ENCODE assay signal across 30 cellular contexts in genomic region chr16:5323742-5324141, GRCh38.
"Had no signal": no experiment of that assay in that cellular context is flagged by ENCODE, and none has a peak within 500 bp of the region (broad histone marks: within the 10 kb centered on the region; RNA-seq: fewer than 3 reads in every experiment).

No MANE protein-coding gene starts in this region.

- H3K27me3 Mint-ChIP-seq: activated CD4-positive, alpha-beta T cell treated with anti-CD3 and anti-CD28 coated beads, Interleukin-2, amount 10 ng/mL, durations not matched to agents 7 days and 5 days; activated naive CD8-positive, alpha-beta T cell treated with anti-CD3 and anti-CD28 coated beads, Interleukin-2, amount 10 ng/mL, durations not matched to agents 7 days and 5 days had no signal

- H3K27ac ChIP-seq: ascending aorta, body of pancreas, breast epithelium had no signal

- H3K36me3 ChIP-seq: ascending aorta, breast epithelium had no signal

- H3K36me3 Mint-ChIP-seq: activated naive CD4-positive, alpha-beta T cell treated with anti-CD3 and anti-CD28 coated beads, Interleukin-2, amount 50 U/mL, for 24 hours; activated naive CD8-positive, alpha-beta T cell treated with anti-CD3 and anti-CD28 coated beads, Interleukin-2, amount 10 ng/mL, durations not matched to agents 7 days and 5 days had no signal

- H3K27me3 ChIP-seq: ascending aorta, body of pancreas, breast epithelium had no signal

- ATAC-seq: activated CD4-positive, alpha-beta T cell treated with anti-CD3 and anti-CD28 coated beads for 36 hours; activated CD4-positive, CD25-positive, alpha-beta regulatory T cell treated with anti-CD3 and anti-CD28 coated beads, Interleukin-2, amount 50 U/mL, for 24 hours; activated CD8-positive, alpha-beta T cell treated with anti-CD3 and anti-CD28 coated beads, Interleukin-2, amount 10 ng/mL, durations not matched to agents 7 days and 5 days; body of pancreas had no signal

- H3K27ac Mint-ChIP-seq: activated CD4-positive, alpha-beta T cell treated with anti-CD3 and anti-CD28 coated beads for 36 hours; activated CD4-positive, alpha-beta T cell treated with anti-CD3 and anti-CD28 coated beads, Interleukin-2, amount 10 ng/mL, durations not matched to agents 7 days and 5 days; activated CD8-positive, alpha-beta T cell treated with anti-CD3 and anti-CD28 coated beads, Interleukin-2, amount 10 ng/mL, durations not matched to agents 7 days and 5 days; activated naive CD4-positive, alpha-beta T cell treated with anti-CD3 and anti-CD28 coated beads, Interleukin-2, amount 50 U/mL, for 24 hours; activated naive CD8-positive, alpha-beta T cell treated with anti-CD3 and anti-CD28 coated beads, Interleukin-2, amount 10 ng/mL, durations not matched to agents 7 days and 5 days; activated T-cell treated with anti-CD3 and anti-CD28 coated beads, Interleukin-2, amount 50 U/mL, for 24 hours; activated T-helper 2 cell treated with anti-CD3 and anti-CD28 coated beads, Interferon-gamma antibody, Interleukin-2, Interleukin-4, amounts not matched to agents 10 μg/mL and 5 μg/mL and 100 μg/mL, durations not matched to agents 14 hours and 24 hours and 36 hours had no signal

- DNase-seq: activated CD4-positive, alpha-beta T cell treated with anti-CD3 and anti-CD28 coated beads for 36 hours; activated CD4-positive, alpha-beta T cell treated with anti-CD3 and anti-CD28 coated beads, Interleukin-2, amount 10 ng/mL, durations not matched to agents 7 days and 5 days; activated CD4-positive, alpha-beta T cell treated with anti-CD3 and anti-CD28 coated beads, Interleukin-2, amount 50 U/mL, for 48 hours; activated CD8-positive, alpha-beta T cell treated with anti-CD3 and anti-CD28 coated beads, Interleukin-2, amount 10 ng/mL, durations not matched to agents 7 days and 5 days; activated gamma-delta T cell; activated naive CD4-positive, alpha-beta T cell treated with Interleukin-2 at 50 U/mL for 16 hours; activated naive CD8-positive, alpha-beta T cell treated with anti-CD3 and anti-CD28 coated beads, Interleukin-2, amount 10 ng/mL, durations not matched to agents 7 days and 5 days; activated T-cell treated with anti-CD3 and anti-CD28 coated beads, Interleukin-2, amount 50 U/mL, for 24 hours; amygdala; body of pancreas; NCI-H1092 treated with DMSO at 0.1 percent for 48 hours; NCI-H1417; NCI-H146; NCI-H187; NCI-H2029 treated with DMSO at 0.1 percent for 48 hours; NCI-H2107; NCI-H2171 treated with DMSO at 0.1 percent for 48 hours; NCI-H2227 treated with DMSO at 0.1 percent for 48 hours; NCI-H446; NCI-H510A treated with DMSO at 0.1 percent for 48 hours; NCI-H526 treated with DMSO at 0.1 percent for 48 hours; OCI-M1; Right ventricle myocardium superior; SW 1271; T1000 had no signal

- H3K4me3 ChIP-seq: ascending aorta, body of pancreas, breast epithelium had no signal

- H3K4me1 Mint-ChIP-seq: activated CD4-positive, alpha-beta T cell treated with anti-CD3 and anti-CD28 coated beads for 36 hours; activated CD4-positive, alpha-beta T cell treated with anti-CD3 and anti-CD28 coated beads, Interleukin-2, amount 10 ng/mL, durations not matched to agents 7 days and 5 days; activated naive CD4-positive, alpha-beta T cell treated with anti-CD3 and anti-CD28 coated beads, Interleukin-2, amount 50 U/mL, for 24 hours; activated naive CD8-positive, alpha-beta T cell treated with anti-CD3 and anti-CD28 coated beads, Interleukin-2, amount 10 ng/mL, durations not matched to agents 7 days and 5 days had no signal

- H3K4me3 Mint-ChIP-seq: activated CD4-positive, alpha-beta T cell treated with anti-CD3 and anti-CD28 coated beads for 36 hours; activated CD4-positive, alpha-beta T cell treated with anti-CD3 and anti-CD28 coated beads, Interleukin-2, amount 10 ng/mL, durations not matched to agents 7 days and 5 days; activated CD8-positive, alpha-beta T cell treated with anti-CD3 and anti-CD28 coated beads, Interleukin-2, amount 10 ng/mL, durations not matched to agents 7 days and 5 days; activated naive CD4-positive, alpha-beta T cell treated with anti-CD3 and anti-CD28 coated beads, Interleukin-2, amount 50 U/mL, for 24 hours; activated naive CD8-positive, alpha-beta T cell treated with anti-CD3 and anti-CD28 coated beads, Interleukin-2, amount 10 ng/mL, durations not matched to agents 7 days and 5 days; activated T-cell treated with anti-CD3 and anti-CD28 coated beads, Interleukin-2, amount 50 U/mL, for 24 hours had no signal

- H3K9me3 ChIP-seq: ascending aorta, body of pancreas had no signal

- H3K9me3 Mint-ChIP-seq: activated CD4-positive, alpha-beta T cell treated with anti-CD3 and anti-CD28 coated beads, Interleukin-2, amount 10 ng/mL, durations not matched to agents 7 days and 5 days; activated naive CD4-positive, alpha-beta T cell treated with anti-CD3 and anti-CD28 coated beads, Interleukin-2, amount 50 U/mL, for 24 hours; activated naive CD8-positive, alpha-beta T cell treated with anti-CD3 and anti-CD28 coated beads, Interleukin-2, amount 10 ng/mL, durations not matched to agents 7 days and 5 days; activated T-cell treated with anti-CD3 and anti-CD28 coated beads, Interleukin-2, amount 50 U/mL, for 24 hours; activated T-helper 2 cell treated with anti-CD3 and anti-CD28 coated beads, Interferon-gamma antibody, Interleukin-2, Interleukin-4, amounts not matched to agents 10 μg/mL and 5 μg/mL and 100 μg/mL, durations not matched to agents 14 hours and 24 hours and 36 hours had no signal

- H3K4me1 ChIP-seq: ascending aorta, body of pancreas, breast epithelium had no signal
